ENCODE assay signal across 18 cellular contexts in the genomic region with DNA sequence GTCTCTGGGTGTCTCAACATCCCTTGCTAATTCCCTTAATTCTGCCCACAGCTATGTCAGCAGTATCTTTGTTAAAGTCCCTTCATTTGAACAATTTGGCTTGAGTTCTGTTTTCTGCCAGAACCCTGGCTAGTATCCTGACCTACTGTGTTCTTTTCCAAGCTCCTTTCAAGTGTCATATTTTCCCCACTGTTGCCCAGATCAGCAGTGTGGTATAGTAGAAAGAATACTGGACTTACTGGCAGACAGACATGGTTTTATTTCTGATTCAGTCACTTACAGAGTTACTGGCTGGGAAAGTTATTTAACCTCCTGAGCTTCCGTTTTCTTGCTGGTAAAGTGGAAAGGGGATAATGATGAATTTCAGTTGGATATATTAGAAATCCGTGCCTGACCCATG. TPM values are rescaled to one million over a fixed set of nuclear protein-coding genes. Genes with fewer than 3 reads are reported as not detected.
DNase-seq lines count a peak whose midpoint lies in the region; TF ChIP-seq lines count a peak whose summit lies in the region.
"Had no signal": no experiment of that assay in that cellular context is flagged by ENCODE, and none has a peak within 500 bp of the region (broad histone marks: within the 10 kb centered on the region; RNA-seq: fewer than 3 reads in every experiment).

No MANE protein-coding gene starts in this region.

- H3K4me3 Mint-ChIP-seq in mesothelial cell of epicardium = no peak overlapping the region
- H3K4me3 Mint-ChIP-seq in activated CD4-positive, alpha-beta memory T cell treated with anti-CD3 and anti-CD28 coated beads for 36 hours = no peak overlapping the region
- H3K4me3 Mint-ChIP-seq: activated CD4-positive, alpha-beta T cell treated with anti-CD3 and anti-CD28 coated beads, Interleukin-2, amount 10 ng/mL, durations not matched to agents 24 days and 14 days; activated T-cell treated with anti-CD3 and anti-CD28 coated beads, Interleukin-2, amount 50 U/mL, for 72 hours; B cell; neural crest cell had no signal

- peak overlapping the region; percentile 86 for H3K9ac ChIP-seq in mesenchymal stem cell (ENCODE audit: low read length)

- no peak overlapping the region for H2AK5ac ChIP-seq in mesenchymal stem cell (ENCODE audit: low read length, severe bottlenecking)

- no peaks in the 10 kb centered on the region for H3K9me3 ChIP-seq in esophagus muscularis mucosa
- no peaks in the 10 kb centered on the region for H3K9me3 ChIP-seq in mesenchymal stem cell (ENCODE audit: control insufficient read depth, low read length)
- no peaks in the 10 kb centered on the region for H3K9me3 ChIP-seq in testis

- H3K4me1 ChIP-seq in esophagus muscularis mucosa (peaks cover 5 to 81% (median 73%) of the 10 kb centered on the region in 4 donors), mesenchymal stem cell (ENCODE audit: control insufficient read depth, insufficient read depth, low read depth, low read length) (no peaks in the 10 kb centered on the region), testis (no peaks in the 10 kb centered on the region)

- no peak overlapping the region for H2BK12ac ChIP-seq in mesenchymal stem cell (ENCODE audit: low read length in 2 of 2)

- H3K14ac ChIP-seq in mesenchymal stem cell (ENCODE audit: low read length in 2 of 2) = no peak overlapping the region

- no peak overlapping the region for H4K8ac ChIP-seq in mesenchymal stem cell (ENCODE audit: low read length)

- TF ChIP-seq CTCF in esophagus muscularis mucosa (IDR thresholded peaks at IDR 0.05) (no peak), testis (IDR thresholded peaks at IDR 0.05) (no peak), mesothelial cell of epicardium (IDR thresholded peaks at IDR 0.05; ENCODE audit: unreplicated experiment) (no peak)

- H2BK120ac ChIP-seq in mesenchymal stem cell (ENCODE audit: low read depth, low read length) = no peak overlapping the region

- H3K27ac Mint-ChIP-seq in mesothelial cell of epicardium = no peak overlapping the region
- H3K27ac Mint-ChIP-seq in activated CD4-positive, alpha-beta memory T cell treated with anti-CD3 and anti-CD28 coated beads for 36 hours = no peak overlapping the region
- H3K27ac Mint-ChIP-seq: activated CD4-positive, alpha-beta T cell treated with anti-CD3 and anti-CD28 coated beads, Interleukin-2, amount 10 ng/mL, durations not matched to agents 24 days and 14 days; activated T-cell treated with anti-CD3 and anti-CD28 coated beads, Interleukin-2, amount 50 U/mL, for 72 hours; B cell had no signal

- no peaks in the 10 kb centered on the region for H3K9me3 Mint-ChIP-seq in mesothelial cell of epicardium
- H3K9me3 Mint-ChIP-seq in activated CD4-positive, alpha-beta memory T cell treated with anti-CD3 and anti-CD28 coated beads for 36 hours = no peaks in the 10 kb centered on the region
- H3K9me3 Mint-ChIP-seq: activated CD4-positive, alpha-beta T cell treated with anti-CD3 and anti-CD28 coated beads, Interleukin-2, amount 10 ng/mL, durations not matched to agents 24 days and 14 days; activated T-cell treated with anti-CD3 and anti-CD28 coated beads, Interleukin-2, amount 50 U/mL, for 72 hours; neural crest cell had no signal

- no peaks in the 10 kb centered on the region for H3K27me3 Mint-ChIP-seq in mesothelial cell of epicardium (ENCODE audit: low read depth)
- H3K27me3 Mint-ChIP-seq in activated CD4-positive, alpha-beta memory T cell treated with anti-CD3 and anti-CD28 coated beads for 36 hours = peaks cover 7% of the 10 kb centered on the region
- H3K27me3 Mint-ChIP-seq: activated CD4-positive, alpha-beta T cell treated with anti-CD3 and anti-CD28 coated beads, Interleukin-2, amount 10 ng/mL, durations not matched to agents 24 days and 14 days had no signal

- H3K4me2 ChIP-seq in mesenchymal stem cell (ENCODE audit: low read length, poor library complexity, severe bottlenecking) = no peak overlapping the region

- H2AFZ ChIP-seq in mesenchymal stem cell (ENCODE audit: low read depth, low read length) = no peak overlapping the region

- CTCF ChIA-PET in activated CD4-positive, alpha-beta memory T cell treated with anti-CD3 and anti-CD28 coated beads for 36 hours (lab: Charles Lee) = no interaction called here

- H3K36me3 Mint-ChIP-seq in mesothelial cell of epicardium = no peaks in the 10 kb centered on the region
- H3K36me3 Mint-ChIP-seq in activated CD4-positive, alpha-beta memory T cell treated with anti-CD3 and anti-CD28 coated beads for 36 hours = no peaks in the 10 kb centered on the region

- no peaks in the 10 kb centered on the region for H3K36me3 ChIP-seq in esophagus muscularis mucosa
- H3K36me3 ChIP-seq in mesenchymal stem cell (ENCODE audit: control insufficient read depth in 1 of 2, insufficient read depth in 2 of 2, low read depth in 1 of 2, low read length in 2 of 2) = no peaks in the 10 kb centered on the region
- no peaks in the 10 kb centered on the region for H3K36me3 ChIP-seq in testis (ENCODE audit: low read depth, missing control alignments)

- H3K4ac ChIP-seq in mesenchymal stem cell (ENCODE audit: low read depth in 1 of 2, low read length in 2 of 2) = no peak overlapping the region

- H3K79me1 ChIP-seq in mesenchymal stem cell (replicated peaks; ENCODE audit: low read length, poor library complexity, severe bottlenecking) = no peaks in the 10 kb centered on the region

- TF ChIP-seq EP300 in esophagus muscularis mucosa (IDR thresholded peaks at IDR 0.05) = no peak

- no peak overlapping the region for H4K91ac ChIP-seq in mesenchymal stem cell (ENCODE audit: low read length)

- 28% methylated on average over 2 of the region's 2 CpGs for WGBS in esophagus muscularis mucosa
- 87% methylated on average over 2 of the region's 2 CpGs for WGBS in mesenchymal stem cell
- 55 to 61% methylated on average over 2 of the region's 2 CpGs for WGBS in testis, 2 donors

- peak overlapping the region; percentile 80 to 90 (median 82) for H3K27ac ChIP-seq in esophagus muscularis mucosa (replicated peaks in 1 of 4)
- no peak overlapping the region for H3K27ac ChIP-seq in mesenchymal stem cell (ENCODE audit: low read length, poor library complexity, severe bottlenecking)
- H3K27ac ChIP-seq in testis = peak overlapping the region; percentile 12 to 23

- POLR2A ChIA-PET in activated CD4-positive, alpha-beta memory T cell treated with anti-CD3 and anti-CD28 coated beads for 36 hours (lab: Charles Lee) = no interaction called here

- no peak for TF ChIP-seq POLR2A in esophagus muscularis mucosa (IDR thresholded peaks at IDR 0.05; ENCODE audit: low read depth)
- no peak for TF ChIP-seq POLR2A in testis (IDR thresholded peaks at IDR 0.05)

- intact Hi-C loops in esophagus muscularis mucosa (cut with DNase I) = loop anchor here (5.0 kb wide), 2 partner anchors 50 to 90 kb away; a partner anchor contains a TSS
- intact Hi-C loops in testis (cut with DNase I; ENCODE audit: low total_unique reads) = no loop called here
- intact Hi-C loops in activated CD4-positive, alpha-beta memory T cell treated with anti-CD3 and anti-CD28 coated beads for 36 hours (cut with micrococcal nuclease) = no loop called here

- H2BK5ac ChIP-seq in mesenchymal stem cell (ENCODE audit: low read depth, low read length, poor library complexity, severe bottlenecking) = no peak overlapping the region

- peak; percentile 67 for DNase-seq in NCI-H446 treated with DMSO at 0.1 percent for 48 hours (lab: John Stamatoyannopoulos, UW)
- no peak for DNase-seq in esophagus muscularis mucosa (ENCODE audit: extremely low spot score)
- DNase-seq in mesenchymal stem cell = peak; percentile 15
- DNase-seq in testis = no peak
- no peak for DNase-seq in mesothelial cell of epicardium (ENCODE audit: low spot score in 2 of 2, unreplicated experiment in 2 of 2)
- no peak for DNase-seq in activated CD4-positive, alpha-beta memory T cell treated with anti-CD3 and anti-CD28 coated beads for 36 hours
- DNase-seq in activated CD4-positive, alpha-beta T cell treated with anti-CD3 and anti-CD28 coated beads, Interleukin-2, amount 50 U/mL, for 48 hours = no peak
- no peak for DNase-seq in NK-92 (lab: John Stamatoyannopoulos, UW; ENCODE audit: unreplicated experiment)
- DNase-seq: activated CD4-positive, alpha-beta T cell treated with anti-CD3 and anti-CD28 coated beads, Interleukin-2, amount 10 ng/mL, durations not matched to agents 24 days and 14 days; activated T-cell treated with anti-CD3 and anti-CD28 coated beads, Interleukin-2, amount 50 U/mL, for 72 hours; amniotic stem cell; DMS53; effector CD8-positive, alpha-beta T cell; NCI-H1930; NCI-H774; small intestine had no signal

- H3K18ac ChIP-seq in mesenchymal stem cell (ENCODE audit: low read depth in 1 of 2, low read length in 2 of 2) = no peak overlapping the region

- H3K4me3 ChIP-seq in esophagus muscularis mucosa = no peak overlapping the region
- H3K4me3 ChIP-seq in mesenchymal stem cell (ENCODE audit: insufficient read depth in 1 of 2, low read depth in 1 of 2, low read length in 2 of 2) = peak overlapping the region in 1 of 2 experiments; percentile 48
- H3K4me3 ChIP-seq in testis = no peak overlapping the region

- H3K27me3 ChIP-seq in esophagus muscularis mucosa (no peaks in the 10 kb centered on the region), mesenchymal stem cell (ENCODE audit: control insufficient read depth in 1 of 2, insufficient read depth in 1 of 2, low read length in 2 of 2) (no peaks in the 10 kb centered on the region), testis (no peaks in the 10 kb centered on the region)

- H3K4me1 Mint-ChIP-seq in mesothelial cell of epicardium = peaks cover 21% of the 10 kb centered on the region
- peaks cover 10% of the 10 kb centered on the region for H3K4me1 Mint-ChIP-seq in activated CD4-positive, alpha-beta memory T cell treated with anti-CD3 and anti-CD28 coated beads for 36 hours (ENCODE audit: low read depth)
- H3K4me1 Mint-ChIP-seq: activated CD4-positive, alpha-beta T cell treated with anti-CD3 and anti-CD28 coated beads, Interleukin-2, amount 10 ng/mL, durations not matched to agents 24 days and 14 days; B cell had no signal

- no peak overlapping the region for H3K23ac ChIP-seq in mesenchymal stem cell (ENCODE audit: low read length in 2 of 2)

- H2BK15ac ChIP-seq in mesenchymal stem cell (ENCODE audit: low read depth, poor library complexity, severe bottlenecking) = peak overlapping the region; percentile 33

RNA-seq across cellular contexts. Expression of a gene that starts 39.8 kb away (rescaled TPM):
- total RNA-seq in esophagus muscularis mucosa (100 to 1,000 TPM in 1 of 4 donors, 10 to 100 TPM in 3; 57.8 to 102 (median 70.3) TPM), testis (1 to 10 TPM; 5.6 to 6.0 TPM), mesothelial cell of epicardium (15.2 to 16.8 TPM (median 16.1 TPM) in 3 replicates)
- polyA plus RNA-seq in mesenchymal stem cell (2013, experiment 1 of 2) = 21.7 TPM
- polyA plus RNA-seq in mesenchymal stem cell (2013, experiment 2 of 2) = 22.7 TPM
- 11.8 TPM for polyA plus RNA-seq in testis (ENCODE audit: insufficient read depth, low read depth, low replicate concordance)
- 1 to 10 TPM; 1.7 to 2.2 TPM for total RNA-seq in activated CD4-positive, alpha-beta memory T cell treated with anti-CD3 and anti-CD28 coated beads for 36 hours

RNA-seq across cellular contexts. Expression of a gene that starts 55.5 kb away (rescaled TPM):
- total RNA-seq in esophagus muscularis mucosa = 10 to 100 TPM in 1 of 4 donors, 1 to 10 TPM in 3; 6.0 to 15.0 (median 7.0) TPM
- 4.5 TPM for polyA plus RNA-seq in mesenchymal stem cell (2013, experiment 1 of 2)
- polyA plus RNA-seq in mesenchymal stem cell (2013, experiment 2 of 2) = 5.2 TPM
- 10 to 100 TPM; 11.1 to 13.2 TPM for total RNA-seq in testis
- 11.0 TPM for polyA plus RNA-seq in testis (ENCODE audit: insufficient read depth, low read depth, low replicate concordance)
- total RNA-seq in mesothelial cell of epicardium = 16.6 to 17.9 TPM (median 16.9 TPM) in 3 replicates
- total RNA-seq in activated CD4-positive, alpha-beta memory T cell treated with anti-CD3 and anti-CD28 coated beads for 36 hours = 10 to 100 TPM; 47.2 to 48.7 TPM

Comparison
In these comparisons a context has a peak if more than half of its experiments do, and no peak if none do; other contexts are left out.
1. DNase-seq: peak in NCI-H446 treated with DMSO at 0.1 percent for 48 hours (single experiment) and mesenchymal stem cell (single experiment); none in esophagus muscularis mucosa (single experiment), testis (single experiment), mesothelial cell of epicardium (0 of 2), activated CD4-positive, alpha-beta memory T cell treated with anti-CD3 and anti-CD28 coated beads for 36 hours (single experiment), activated CD4-positive, alpha-beta T cell treated with anti-CD3 and anti-CD28 coated beads, Interleukin-2, amount 50 U/mL, for 48 hours (0 of 2) and NK-92 (single experiment).